12 cellular contexts compared by ENCODE assay signal in the genomic region with DNA sequence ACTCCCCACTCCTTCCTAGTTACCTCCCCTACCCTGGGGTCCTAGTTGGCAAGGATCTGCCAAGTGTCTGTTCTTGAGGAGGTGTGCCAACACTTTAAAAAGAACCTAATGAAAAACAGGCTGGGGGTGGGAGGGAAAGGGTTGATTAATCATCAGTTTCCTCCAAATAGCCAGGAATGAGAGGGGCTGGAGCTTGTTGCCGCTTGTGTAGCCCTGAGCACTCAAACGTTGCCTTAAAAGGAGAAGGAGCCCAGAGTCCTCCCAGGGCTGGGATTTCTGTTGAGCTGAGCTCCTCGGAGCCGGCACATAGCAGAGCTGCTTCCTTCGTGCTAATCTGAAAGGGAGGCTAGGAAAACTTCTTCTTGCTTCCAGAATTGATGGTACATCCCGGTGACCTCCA. TPM values are rescaled to one million over a fixed set of nuclear protein-coding genes. Genes with fewer than 3 reads are reported as not detected.
A peak's percentile ranks its signal among the peaks of the same experiment; 100 is the strongest.
DNase-seq lines count a peak whose midpoint lies in the region; TF ChIP-seq lines count a peak whose summit lies in the region.
"Had no signal": no experiment of that assay in that cellular context is flagged by ENCODE, and none has a peak within 500 bp of the region (broad histone marks: within the 10 kb centered on the region; RNA-seq: fewer than 3 reads in every experiment).

No MANE protein-coding gene starts in this region.

- H3K27me3 ChIP-seq in uterus: no peaks in the 10 kb centered on the region

- H3K9me3 ChIP-seq in uterus: no peaks in the 10 kb centered on the region

- no peak overlapping the region for H3K27ac Mint-ChIP-seq in activated CD4-positive, alpha-beta T cell treated with anti-CD3 and anti-CD28 coated beads, Interleukin-2, amount 10 ng/mL, durations not matched to agents 7 days and 5 days
- H3K27ac Mint-ChIP-seq: activated CD4-positive, alpha-beta T cell treated with anti-CD3 and anti-CD28 coated beads, Interleukin-2, amount 10 ng/mL, durations not matched to agents 24 days and 14 days; stimulated activated naive CD8-positive, alpha-beta T cell treated with anti-CD3 and anti-CD28 coated beads, Interleukin-15, Interleukin-2, amounts not matched to agents 100 ng/mL and 50 ng/mL, for 24 hours had no signal

- TF ChIP-seq CTCF in WI38 (IDR thresholded peaks at IDR 0.05; ENCODE audit: low read depth, low read length) (no peak), fibroblast of pulmonary artery (IDR thresholded peaks at IDR 0.05; ENCODE audit: low read length, missing control alignments) (no peak), uterus (IDR thresholded peaks at IDR 0.05) (no peak)

- H3K36me3 Mint-ChIP-seq in activated CD4-positive, alpha-beta T cell treated with anti-CD3 and anti-CD28 coated beads, Interleukin-2, amount 10 ng/mL, durations not matched to agents 7 days and 5 days (ENCODE audit: low read depth): no peaks in the 10 kb centered on the region

- DNase-seq in fibroblast of pulmonary artery (ENCODE audit: low read depth) (peak; percentile 90), myocyte (ENCODE audit: low read depth) (peak; percentile 68), uterus (peak; percentile 80 to 93), SHP77 treated with DMSO at 0.1 percent for 48 hours (lab: John Stamatoyannopoulos, UW) (no peak), NCI-H1694 (lab: John Stamatoyannopoulos, UW) (no peak)
- DNase-seq in activated CD4-positive, alpha-beta T cell treated with anti-CD3 and anti-CD28 coated beads, Interleukin-2, amount 10 ng/mL, durations not matched to agents 7 days and 5 days: no peak
- DNase-seq: activated CD4-positive, alpha-beta T cell treated with anti-CD3 and anti-CD28 coated beads, Interleukin-2, amount 10 ng/mL, durations not matched to agents 24 days and 14 days; occipital lobe had no signal

- peaks cover 8% of the 10 kb centered on the region for H3K27me3 Mint-ChIP-seq in activated CD4-positive, alpha-beta T cell treated with anti-CD3 and anti-CD28 coated beads, Interleukin-2, amount 10 ng/mL, durations not matched to agents 7 days and 5 days
- H3K27me3 Mint-ChIP-seq: stimulated activated naive CD8-positive, alpha-beta T cell treated with anti-CD3 and anti-CD28 coated beads, Interleukin-15, Interleukin-2, amounts not matched to agents 100 ng/mL and 50 ng/mL, for 24 hours had no signal

- H3K4me3 Mint-ChIP-seq in activated CD4-positive, alpha-beta T cell treated with anti-CD3 and anti-CD28 coated beads, Interleukin-2, amount 10 ng/mL, durations not matched to agents 7 days and 5 days: no peak overlapping the region
- H3K4me3 Mint-ChIP-seq: activated CD4-positive, alpha-beta T cell treated with anti-CD3 and anti-CD28 coated beads, Interleukin-2, amount 10 ng/mL, durations not matched to agents 24 days and 14 days; stimulated activated naive CD8-positive, alpha-beta T cell treated with anti-CD3 and anti-CD28 coated beads, Interleukin-15, Interleukin-2, amounts not matched to agents 100 ng/mL and 50 ng/mL, for 24 hours had no signal

- H3K4me1 Mint-ChIP-seq in activated CD4-positive, alpha-beta T cell treated with anti-CD3 and anti-CD28 coated beads, Interleukin-2, amount 10 ng/mL, durations not matched to agents 7 days and 5 days: peaks cover 5% of the 10 kb centered on the region

- POLR2A ChIA-PET in activated CD4-positive, alpha-beta T cell treated with anti-CD3 and anti-CD28 coated beads, Interleukin-2, amount 10 ng/mL, durations not matched to agents 7 days and 5 days (lab: Charles Lee): interaction anchor here (0.5 kb wide), 1 partner anchor 21 kb away, joined by 3 read pairs; no protein-coding TSS in a partner anchor

- peaks cover 25 to 35% of the 10 kb centered on the region in 2 donors for H3K4me1 ChIP-seq in uterus

- TF ChIP-seq POLR2A in uterus (IDR thresholded peaks at IDR 0.05): peak; percentile 54 to 85

- H3K27ac ChIP-seq in uterus: peak overlapping the region; percentile 94 to 98

- CTCF ChIA-PET in activated CD4-positive, alpha-beta T cell treated with anti-CD3 and anti-CD28 coated beads, Interleukin-2, amount 10 ng/mL, durations not matched to agents 7 days and 5 days (lab: Charles Lee): interaction anchor here (0.5 to 1.3 kb wide), 3 partner anchors 9 to 1594 kb away, joined by 4 to 6 read pairs (median 4); no protein-coding TSS in a partner anchor

- intact Hi-C loops in uterus (cut with DNase I; ENCODE audit: low total_unique reads): no loop called here

- H3K9me3 Mint-ChIP-seq in activated CD4-positive, alpha-beta T cell treated with anti-CD3 and anti-CD28 coated beads, Interleukin-2, amount 10 ng/mL, durations not matched to agents 7 days and 5 days: no peaks in the 10 kb centered on the region
- H3K9me3 Mint-ChIP-seq: activated CD4-positive, alpha-beta T cell treated with anti-CD3 and anti-CD28 coated beads, Interleukin-2, amount 10 ng/mL, durations not matched to agents 24 days and 14 days; stimulated activated naive CD8-positive, alpha-beta T cell treated with anti-CD3 and anti-CD28 coated beads, Interleukin-15, Interleukin-2, amounts not matched to agents 100 ng/mL and 50 ng/mL, for 24 hours had no signal

- no peaks in the 10 kb centered on the region for H3K36me3 ChIP-seq in uterus

- H3K4me3 ChIP-seq in WI38 (ENCODE audit: low read depth, low read length) (0 out of 2 replicates have a peak overlapping the region, but pooled peaks have one; percentile 5), fibroblast of pulmonary artery (replicated peaks; ENCODE audit: low read depth, low read length) (no peak overlapping the region), uterus (no peak overlapping the region)

RNA-seq across cellular contexts. Expression of a gene that starts 15.9 kb away (rescaled TPM):
- total RNA-seq in myocyte (167 and 196 TPM in 2 replicates), uterus (10 to 100 TPM in 2 of 4 donors, 1 to 10 TPM in 2; 2.1 to 52.8 (median 12.0) TPM)
- polyA plus RNA-seq in myocyte (2012): 71.9 TPM
- under 1 TPM; 0.57 to 0.83 TPM for total RNA-seq in activated CD4-positive, alpha-beta T cell treated with anti-CD3 and anti-CD28 coated beads, Interleukin-2, amount 10 ng/mL, durations not matched to agents 7 days and 5 days

RNA-seq across cellular contexts. Expression of a gene that starts 41.8 kb away (rescaled TPM):
- 3.2 and 6.0 TPM in 2 replicates for total RNA-seq in myocyte
- polyA plus RNA-seq in myocyte (2012): 12.2 TPM
- total RNA-seq in uterus: 100 to 1,000 TPM in 3 of 4 donors, 10 to 100 TPM in 1; 38.9 to 377 (median 147) TPM
- not detected for total RNA-seq in activated CD4-positive, alpha-beta T cell treated with anti-CD3 and anti-CD28 coated beads, Interleukin-2, amount 10 ng/mL, durations not matched to agents 7 days and 5 days
- total RNA-seq: activated CD4-positive, alpha-beta T cell treated with anti-CD3 and anti-CD28 coated beads, Interleukin-2, amount 10 ng/mL, durations not matched to agents 24 days and 14 days; dermis microvascular lymphatic vessel endothelial cell; HT-29 had no signal

RNA-seq across cellular contexts. Expression of a gene that starts 50.7 kb away (rescaled TPM):
- total RNA-seq in myocyte (38.9 and 59.4 TPM in 2 replicates), uterus (10 to 100 TPM; 18.7 to 34.9 (median 29.7) TPM)
- 60.9 TPM for polyA plus RNA-seq in myocyte (2012)
- total RNA-seq in activated CD4-positive, alpha-beta T cell treated with anti-CD3 and anti-CD28 coated beads, Interleukin-2, amount 10 ng/mL, durations not matched to agents 7 days and 5 days: 10 to 100 TPM; 42.8 to 45.1 TPM

Comparison
In these comparisons a context has a peak if more than half of its experiments do, and no peak if none do; other contexts are left out.
1. DNase-seq: peak in fibroblast of pulmonary artery (single experiment), myocyte (single experiment) and uterus (2 of 2); none in SHP77 treated with DMSO at 0.1 percent for 48 hours (single experiment), activated CD4-positive, alpha-beta T cell treated with anti-CD3 and anti-CD28 coated beads, Interleukin-2, amount 10 ng/mL, durations not matched to agents 7 days and 5 days (single experiment) and NCI-H1694 (single experiment).